21 cellular contexts compared by ENCODE assay signal in genomic region chr14:94121485-94121884, GRCh38. TPM values are rescaled to one million over a fixed set of nuclear protein-coding genes. Genes with fewer than 3 reads are reported as not detected.
A peak's percentile ranks its signal among the peaks of the same experiment; 100 is the strongest.
DNase-seq lines count a peak whose midpoint lies in the region; ATAC-seq and TF ChIP-seq lines count a peak whose summit lies in the region.
"Had no signal": no experiment of that assay in that cellular context is flagged by ENCODE, and none has a peak within 500 bp of the region (broad histone marks: within the 10 kb centered on the region; RNA-seq: fewer than 3 reads in every experiment).

No MANE protein-coding gene starts in this region.

- no peaks in the 10 kb centered on the region for H3K79me2 ChIP-seq in osteoblast (ENCODE audit: insufficient read depth, low read length)

- H3K4me2 ChIP-seq in osteoblast (ENCODE audit: insufficient read depth, low read length), result peak overlapping the region; percentile 60
- H3K4me2 ChIP-seq: BLaER1, GM23338 had no signal

- peaks cover 20% of the 10 kb centered on the region for H3K4me1 ChIP-seq in osteoblast (ENCODE audit: insufficient read depth, low read length)

- H3K27ac ChIP-seq in osteoblast (ENCODE audit: low read depth, low read length), result peak overlapping the region; percentile 89
- H3K27ac ChIP-seq: BLaER1 had no signal

- H3K27me3 ChIP-seq in osteoblast (ENCODE audit: insufficient read depth, low read length), result peaks cover 10% of the 10 kb centered on the region
- H3K27me3 ChIP-seq: BLaER1 had no signal

- H4K20me1 ChIP-seq in osteoblast (ENCODE audit: insufficient read depth, low read length), result no peaks in the 10 kb centered on the region
- H4K20me1 ChIP-seq: BLaER1 had no signal

- ATAC-seq in Right ventricle myocardium superior (ENCODE audit: poor library complexity) (no peak), HG02623 (IDR thresholded peaks at IDR 0.05; ENCODE audit: unreplicated experiment) (no peak)
- ATAC-seq: GM23338, K562, Right ventricle myocardium inferior had no signal

- in situ Hi-C loops in KBM-7 (cut with MboI; ENCODE audit: low pct_unique_long_range_greater_than_20kb, low sequenced_read_pairs), result no loop called here

- H3K36me3 ChIP-seq in osteoblast (ENCODE audit: insufficient read depth, low read length), result peaks cover under 1% of the 10 kb centered on the region
- H3K36me3 ChIP-seq: BLaER1 had no signal

- H2AFZ ChIP-seq in osteoblast (ENCODE audit: low read length), result peak overlapping the region; percentile 50
- H2AFZ ChIP-seq: GM23338 had no signal

- peaks cover 5% of the 10 kb centered on the region for H3K9me3 ChIP-seq in osteoblast (ENCODE audit: low read depth, low read length)

- DNase-seq in cardiac septum (ENCODE audit: low spot score), result peak; percentile 35
- DNase-seq in Right ventricle myocardium superior, result no peak
- DNase-seq in ecto neural progenitor cell (ENCODE audit: low spot score), result peak; percentile 26
- no peak for DNase-seq in osteoblast (ENCODE audit: insufficient read length, low spot score, missing footprints)
- DNase-seq in KBM-7, result no peak
- no peak for DNase-seq in kidney glomerular epithelial cell (lab: John Stamatoyannopoulos, UW)
- DNase-seq in DMS153 (lab: John Stamatoyannopoulos, UW), result no peak
- DNase-seq: 8988T; Calu3; CD4-positive, alpha-beta memory T cell; DMS53; NCI-H1105 treated with DMSO at 0.1 percent for 48 hours; NCI-H1694; NCI-H2081 treated with DMSO at 0.1 percent for 48 hours; NCI-H510A; NCI-H774 had no signal

- intact Hi-C loops in cardiac septum (cut with DNase I), result no loop called here
- intact Hi-C loops in Right ventricle myocardium superior (cut with DNase I), result no loop called here

- TF ChIP-seq CTCF in osteoblast (IDR thresholded peaks at IDR 0.05; ENCODE audit: extremely low read depth, low read depth, low read length), result no peak

- H3K4me3 ChIP-seq in osteoblast (ENCODE audit: insufficient read depth, low read length), result peak overlapping the region; percentile 17
- H3K4me3 ChIP-seq: BLaER1, GM23338, K562 had no signal

RNA-seq across cellular contexts. Expression of gene IFI27L2, which starts 7.9 kb away (rescaled TPM):
- total RNA-seq in cardiac septum, result 93.0 TPM
- 50.1 TPM for total RNA-seq in Right ventricle myocardium superior
- 69.5 and 76.7 TPM in 2 replicates for total RNA-seq in osteoblast

RNA-seq across cellular contexts. Expression of gene IFI27, which starts 10.9 kb away (rescaled TPM):
- total RNA-seq in cardiac septum (147 TPM), Right ventricle myocardium superior (132 TPM), osteoblast (80.7 and 87.8 TPM in 2 replicates)

RNA-seq across cellular contexts. Expression of gene IFI27L1, which starts 40.4 kb away (rescaled TPM):
- total RNA-seq in cardiac septum, result 9.3 TPM
- total RNA-seq in Right ventricle myocardium superior, result 11.6 TPM
- 9.8 and 11.5 TPM in 2 replicates for total RNA-seq in osteoblast

RNA-seq across cellular contexts. Expression of gene DDX24, which starts 40.5 kb away (rescaled TPM):
- total RNA-seq in cardiac septum (245 TPM), Right ventricle myocardium superior (181 TPM), osteoblast (112 and 134 TPM in 2 replicates)

RNA-seq across cellular contexts. Expression of gene PPP4R4, which starts 52.6 kb away (rescaled TPM):
- total RNA-seq in cardiac septum (0.30 TPM), Right ventricle myocardium superior (not detected), osteoblast (under 0.01 and 0.29 TPM in 2 replicates)

Comparison
In these comparisons a context has a peak if more than half of its experiments do, and no peak if none do; other contexts are left out.
1. DNase-seq: peak in cardiac septum (single experiment) and ecto neural progenitor cell (single experiment); none in Right ventricle myocardium superior (single experiment), osteoblast (single experiment), KBM-7 (single experiment), kidney glomerular epithelial cell (single experiment) and DMS153 (single experiment).